8 cellular contexts compared by ENCODE assay signal in the genomic region with DNA sequence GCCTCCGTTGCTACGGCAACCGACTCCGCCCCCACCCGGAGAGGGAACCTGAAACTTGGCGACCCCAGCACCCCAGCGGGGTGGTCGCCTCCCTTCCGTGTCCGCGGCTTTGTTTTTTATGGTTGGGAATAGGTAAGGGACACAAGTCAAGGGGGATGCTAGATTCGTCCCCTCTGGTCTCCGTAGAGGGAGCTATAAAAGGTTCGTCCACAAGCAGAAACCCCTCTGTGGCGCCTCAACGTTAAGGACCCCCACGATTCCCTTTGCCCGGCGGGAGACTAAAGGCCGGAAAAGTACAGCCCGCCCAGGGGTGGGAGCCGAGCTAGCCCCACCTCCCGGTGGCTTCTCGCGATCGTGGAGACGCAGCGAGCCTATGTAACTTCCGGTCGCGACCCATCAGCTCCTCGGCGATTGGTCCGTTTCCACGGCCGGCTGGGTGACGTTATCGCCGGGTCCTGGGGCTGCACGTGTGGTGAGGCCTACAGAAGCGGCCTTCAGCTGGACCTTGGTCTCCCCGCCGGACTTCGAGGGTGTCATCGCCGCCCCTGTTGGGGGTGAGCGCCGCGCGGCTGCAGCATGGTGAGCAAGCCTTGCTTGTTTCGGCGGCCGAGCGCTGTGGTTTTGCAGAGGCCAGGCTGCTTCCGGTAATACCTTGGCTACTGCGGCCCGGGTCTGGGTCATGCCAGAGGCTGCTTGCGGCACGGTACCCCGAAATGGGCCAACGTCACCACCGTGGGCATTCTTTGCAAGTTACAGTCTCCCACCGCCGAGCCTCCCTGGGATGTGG. TPM values are rescaled to one million over a fixed set of nuclear protein-coding genes. Genes with fewer than 3 reads are reported as not detected.
DNase-seq lines count a peak whose midpoint lies in the region; ATAC-seq and TF ChIP-seq lines count a peak whose summit lies in the region.

A gene with protein sequence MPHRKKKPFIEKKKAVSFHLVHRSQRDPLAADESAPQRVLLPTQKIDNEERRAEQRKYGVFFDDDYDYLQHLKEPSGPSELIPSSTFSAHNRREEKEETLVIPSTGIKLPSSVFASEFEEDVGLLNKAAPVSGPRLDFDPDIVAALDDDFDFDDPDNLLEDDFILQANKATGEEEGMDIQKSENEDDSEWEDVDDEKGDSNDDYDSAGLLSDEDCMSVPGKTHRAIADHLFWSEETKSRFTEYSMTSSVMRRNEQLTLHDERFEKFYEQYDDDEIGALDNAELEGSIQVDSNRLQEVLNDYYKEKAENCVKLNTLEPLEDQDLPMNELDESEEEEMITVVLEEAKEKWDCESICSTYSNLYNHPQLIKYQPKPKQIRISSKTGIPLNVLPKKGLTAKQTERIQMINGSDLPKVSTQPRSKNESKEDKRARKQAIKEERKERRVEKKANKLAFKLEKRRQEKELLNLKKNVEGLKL (plus strand): TSS at position 437 of the 787 bp plus-strand sequence. CDS start 140 bp downstream, at position 577.

- H3K27ac ChIP-seq in ascending aorta (peak within 1 kb of the TSS; percentile 92 to 96), right cardiac atrium (ENCODE audit: low read length) (peak within 1 kb of the TSS; percentile 80), uterus (peak within 1 kb of the TSS; percentile 97 to 100)

- H3K4me1 ChIP-seq in ascending aorta (peaks cover 4 to 17% of the 10 kb centered on the region in 2 donors), right cardiac atrium (ENCODE audit: control insufficient read depth, insufficient read depth, low read length) (peaks cover 2% of the 10 kb centered on the region), uterus (no peaks in the 10 kb centered on the region)

- H3K9me3 ChIP-seq in ascending aorta, result no peaks in the 10 kb centered on the region
- H3K9me3 ChIP-seq in right cardiac atrium (ENCODE audit: control insufficient read depth, low read length), result no peaks in the 10 kb centered on the region
- no peaks in the 10 kb centered on the region for H3K9me3 ChIP-seq in uterus

- H3K36me3 Mint-ChIP-seq in T-helper 2 cell treated with Interferon-gamma antibody and Interleukin-4, amounts not matched to agents 5 μg/mL and 100 μg/mL, for 36 hours (ENCODE audit: low read depth), result peaks cover 32% of the 10 kb centered on the region

- TF ChIP-seq CTCF in ascending aorta (IDR thresholded peaks at IDR 0.05) (no peak), uterus (IDR thresholded peaks at IDR 0.05) (no peak)

- peak within 1 kb of the TSS; percentile 76 to 79 for H3K4me3 ChIP-seq in ascending aorta
- peak within 1 kb of the TSS; percentile 80 for H3K4me3 ChIP-seq in right cardiac atrium (ENCODE audit: low read length)
- H3K4me3 ChIP-seq in uterus, result peak within 1 kb of the TSS; percentile 72 to 98

- no peaks in the 10 kb centered on the region for H3K9me3 Mint-ChIP-seq in T-helper 2 cell treated with Interferon-gamma antibody and Interleukin-4, amounts not matched to agents 5 μg/mL and 100 μg/mL, for 36 hours

- H3K27me3 Mint-ChIP-seq in T-helper 2 cell treated with Interferon-gamma antibody and Interleukin-4, amounts not matched to agents 5 μg/mL and 100 μg/mL, for 36 hours (ENCODE audit: low read depth), result no peaks in the 10 kb centered on the region

- intact Hi-C loops in ascending aorta (cut with DNase I), result loop anchor here (1.0 to 5.0 kb wide), 5 partner anchors 98 to 268 kb away; no protein-coding TSS in a partner anchor
- intact Hi-C loops in right cardiac atrium (cut with DNase I), result loop anchor here in 3 of 4 donors (5.0 to 10.0 kb wide), 6 partner anchors 166 to 268 kb away; partner anchors contain the start of gene PHACTR2 (in 2 of the 3)
- intact Hi-C loops in uterus (cut with DNase I; ENCODE audit: low total_unique reads), result no loop called here

- peak within 1 kb of the TSS; percentile 92 for H3K4me3 Mint-ChIP-seq in T-helper 2 cell treated with Interferon-gamma antibody and Interleukin-4, amounts not matched to agents 5 μg/mL and 100 μg/mL, for 36 hours

- H3K27me3 ChIP-seq in ascending aorta, result no peaks in the 10 kb centered on the region
- no peaks in the 10 kb centered on the region for H3K27me3 ChIP-seq in right cardiac atrium (ENCODE audit: control insufficient read depth, insufficient read depth)
- H3K27me3 ChIP-seq in uterus, result no peaks in the 10 kb centered on the region

- peak within 1 kb of the TSS; percentile 96 for H3K27ac Mint-ChIP-seq in T-helper 2 cell treated with Interferon-gamma antibody and Interleukin-4, amounts not matched to agents 5 μg/mL and 100 μg/mL, for 36 hours

- WGBS in right cardiac atrium, result under 1% methylated on average over 64 of the region's 64 CpGs

- peak; percentile 63 to 70 for TF ChIP-seq POLR2A in uterus (IDR thresholded peaks at IDR 0.05)

- H3K36me3 ChIP-seq in ascending aorta (peaks cover 30 to 31% of the 10 kb centered on the region in 2 donors), uterus (no peaks in the 10 kb centered on the region)

- peak; percentile 87 for DNase-seq in NCI-H1930 (lab: John Stamatoyannopoulos, UW)
- DNase-seq in T-helper 2 cell treated with Interferon-gamma antibody and Interleukin-4, amounts not matched to agents 5 μg/mL and 100 μg/mL, for 36 hours (ENCODE audit: low spot score), result peak; percentile 91
- peak; percentile 82 to 98 for DNase-seq in ascending aorta (ENCODE audit: low spot score in 2 of 2)
- peak; percentile 97 to 99 (median 98) for DNase-seq in right cardiac atrium
- peak; percentile 90 for DNase-seq in pulmonary artery endothelial cell (ENCODE audit: low read depth, low spot score)
- DNase-seq in uterus, result peak; percentile 96 to 97

- ATAC-seq in GM18502 (IDR thresholded peaks at IDR 0.05; ENCODE audit: poor library complexity, unreplicated experiment) (peak; percentile 100), HG02970 (IDR thresholded peaks at IDR 0.05; ENCODE audit: low FRiP score, unreplicated experiment) (peak; percentile 100), right cardiac atrium (peak; percentile 100)

- peaks cover 17% of the 10 kb centered on the region for H3K4me1 Mint-ChIP-seq in T-helper 2 cell treated with Interferon-gamma antibody and Interleukin-4, amounts not matched to agents 5 μg/mL and 100 μg/mL, for 36 hours (ENCODE audit: low read depth)

RNA-seq across cellular contexts. Expression of the gene that starts here (rescaled TPM):
- 4.6 TPM for total RNA-seq in ascending aorta
- 10 to 100 TPM; 12.5 to 15.9 (median 12.8) TPM for total RNA-seq in right cardiac atrium
- 16.0 TPM for polyA plus RNA-seq in right cardiac atrium
- total RNA-seq in pulmonary artery endothelial cell, result 27.2 and 30.8 TPM in 2 replicates
- 10 to 100 TPM in 2 of 4 donors, 1 to 10 TPM in 2; 5.4 to 28.1 (median 14.2) TPM for total RNA-seq in uterus

Comparison
In these comparisons a context has a peak if more than half of its experiments do, and no peak if none do; other contexts are left out.
1. Peak in every context shown above with its lines: DNase-seq, ATAC-seq, H3K4me3 ChIP-seq and H3K27ac ChIP-seq.